ENCODE assay signal across 26 cellular contexts in genomic region chr1:70208292-70208691, GRCh38. TPM values are rescaled to one million over a fixed set of nuclear protein-coding genes. Genes with fewer than 3 reads are reported as not detected.
DNase-seq lines count a peak whose midpoint lies in the region; ATAC-seq and TF ChIP-seq lines count a peak whose summit lies in the region.
"Had no signal": no experiment of that assay in that cellular context is flagged by ENCODE, and none has a peak within 500 bp of the region (broad histone marks: within the 10 kb centered on the region; RNA-seq: fewer than 3 reads in every experiment).

No MANE protein-coding gene starts in this region.

- H3K4me3 Mint-ChIP-seq in activated naive CD4-positive, alpha-beta T cell treated with anti-CD3 and anti-CD28 coated beads, Interleukin-2, amount 50 U/mL, for 24 hours, result peak overlapping the region; percentile 39
- peak overlapping the region; percentile 96 for H3K4me3 Mint-ChIP-seq in activated T-helper 17 cell treated with anti-CD3 and anti-CD28 coated beads, Interleukin-2, amount 50 U/mL, for 72 hours
- peak overlapping the region; percentile 30 to 100 (median 54) for H3K4me3 Mint-ChIP-seq in nephron

- no peak for DNase-seq in activated naive CD4-positive, alpha-beta T cell (lab: John Stamatoyannopoulos, UW)
- DNase-seq in Karpas-422 (no peak), H4 (ENCODE audit: low spot score) (no peak), putamen (ENCODE audit: low spot score) (no peak)
- DNase-seq: activated CD4-positive, CD25-positive, alpha-beta regulatory T cell; adrenal gland; body of pancreas; CD4-positive, alpha-beta memory T cell; cerebellar nuclear complex; left lung; mesenchymal stem cell; NCI-H1105; NCI-H1930; NCI-H524 treated with DMSO at 0.1 percent for 48 hours; nucleus accumbens; SHP77; stimulated activated CD4-positive, alpha-beta T cell treated with anti-CD3 and anti-CD28 coated beads, Interleukin-15, amount 100 ng/mL, for 24 hours; stimulated activated naive B cell treated with anti-CD40 and anti-IgM and Interleukin-4, amounts not matched to agents 10 μg/mL and 1 μg/mL and 100 μg/mL, for 72 hours; SW 1271; testis; uterus had no signal

- H3K9me3 ChIP-seq in Karpas-422 (ENCODE audit: low read length), result no peaks in the 10 kb centered on the region
- H3K9me3 ChIP-seq: adrenal gland, body of pancreas, left lung, prostate gland, testis, uterus had no signal

- ATAC-seq in activated T-helper 17 cell treated with anti-CD3 and anti-CD28 coated beads, Interleukin-2, amount 50 U/mL, for 72 hours (replicated peaks), result no peak
- ATAC-seq: body of pancreas; left lung; Panc1; stimulated activated naive B cell treated with anti-CD40 and anti-IgM and Interleukin-4, amounts not matched to agents 10 μg/mL and 1 μg/mL and 100 μg/mL, for 72 hours had no signal

- H3K4me1 ChIP-seq in Karpas-422 (ENCODE audit: low read length), result peaks cover 40% of the 10 kb centered on the region
- H3K4me1 ChIP-seq: prostate gland had no signal

- H3K9me3 Mint-ChIP-seq in activated naive CD4-positive, alpha-beta T cell treated with anti-CD3 and anti-CD28 coated beads, Interleukin-2, amount 50 U/mL, for 24 hours, result no peaks in the 10 kb centered on the region
- no peaks in the 10 kb centered on the region for H3K9me3 Mint-ChIP-seq in activated T-helper 17 cell treated with anti-CD3 and anti-CD28 coated beads, Interleukin-2, amount 50 U/mL, for 72 hours
- no peaks in the 10 kb centered on the region for H3K9me3 Mint-ChIP-seq in nephron
- H3K9me3 Mint-ChIP-seq: CD4-positive, alpha-beta memory T cell; stimulated activated naive B cell treated with anti-CD40 and anti-IgM and Interleukin-4, amounts not matched to agents 10 μg/mL and 1 μg/mL and 100 μg/mL, for 72 hours had no signal

- no peaks in the 10 kb centered on the region for H3K27me3 ChIP-seq in Karpas-422 (ENCODE audit: low read length)
- H3K27me3 ChIP-seq: adrenal gland, body of pancreas, left lung, testis, uterus had no signal

- peaks cover 98% of the 10 kb centered on the region for H3K79me2 ChIP-seq in Karpas-422 (ENCODE audit: low read length)

- peaks cover 64% of the 10 kb centered on the region for H3K4me1 Mint-ChIP-seq in activated naive CD4-positive, alpha-beta T cell treated with anti-CD3 and anti-CD28 coated beads, Interleukin-2, amount 50 U/mL, for 24 hours
- H3K4me1 Mint-ChIP-seq in activated T-helper 17 cell treated with anti-CD3 and anti-CD28 coated beads, Interleukin-2, amount 50 U/mL, for 72 hours, result peaks cover 30% of the 10 kb centered on the region
- peaks cover 39% of the 10 kb centered on the region for H3K4me1 Mint-ChIP-seq in nephron

- no peak overlapping the region for H3K27ac Mint-ChIP-seq in activated naive CD4-positive, alpha-beta T cell treated with anti-CD3 and anti-CD28 coated beads, Interleukin-2, amount 50 U/mL, for 24 hours
- H3K27ac Mint-ChIP-seq in activated T-helper 17 cell treated with anti-CD3 and anti-CD28 coated beads, Interleukin-2, amount 50 U/mL, for 72 hours, result no peak overlapping the region
- H3K27ac Mint-ChIP-seq in nephron, result no peak overlapping the region

- no peaks in the 10 kb centered on the region for H3K27me3 Mint-ChIP-seq in activated naive CD4-positive, alpha-beta T cell treated with anti-CD3 and anti-CD28 coated beads, Interleukin-2, amount 50 U/mL, for 24 hours
- no peaks in the 10 kb centered on the region for H3K27me3 Mint-ChIP-seq in activated T-helper 17 cell treated with anti-CD3 and anti-CD28 coated beads, Interleukin-2, amount 50 U/mL, for 72 hours
- H3K27me3 Mint-ChIP-seq in nephron (ENCODE audit: low read depth), result no peaks in the 10 kb centered on the region
- H3K27me3 Mint-ChIP-seq: CD4-positive, alpha-beta memory T cell; stimulated activated naive B cell treated with anti-CD40 and anti-IgM and Interleukin-4, amounts not matched to agents 10 μg/mL and 1 μg/mL and 100 μg/mL, for 72 hours had no signal

- TF ChIP-seq CTCF in nephron (IDR thresholded peaks at IDR 0.05; ENCODE audit: unreplicated experiment in 3 of 3), result no peak

- H3K4me2 ChIP-seq in Karpas-422 (ENCODE audit: low read depth, low read length, poor library complexity, severe bottlenecking), result peak overlapping the region; percentile 11

- H3K36me3 ChIP-seq in Karpas-422 (ENCODE audit: insufficient read depth, low read length), result peaks cover 12% of the 10 kb centered on the region; the same call in 1 of the 2 replicates
- H3K36me3 ChIP-seq: adrenal gland, prostate gland, uterus had no signal

- no peaks in the 10 kb centered on the region for H3K9me2 ChIP-seq in Karpas-422 (replicated peaks; ENCODE audit: insufficient read depth, low read length)

- no peaks in the 10 kb centered on the region for H4K20me1 ChIP-seq in Karpas-422 (ENCODE audit: insufficient read depth, low read depth, low read length)

- H2AFZ ChIP-seq in Karpas-422 (ENCODE audit: low read length), result no peak overlapping the region

- H3K36me3 Mint-ChIP-seq in activated naive CD4-positive, alpha-beta T cell treated with anti-CD3 and anti-CD28 coated beads, Interleukin-2, amount 50 U/mL, for 24 hours, result peaks cover 8% of the 10 kb centered on the region
- H3K36me3 Mint-ChIP-seq in activated T-helper 17 cell treated with anti-CD3 and anti-CD28 coated beads, Interleukin-2, amount 50 U/mL, for 72 hours (ENCODE audit: low read depth), result peaks cover 61% of the 10 kb centered on the region
- H3K36me3 Mint-ChIP-seq in nephron (ENCODE audit: low read depth), result peaks cover 13% of the 10 kb centered on the region

- no peak overlapping the region for H3K9ac ChIP-seq in Karpas-422 (ENCODE audit: low read length)

- no peak overlapping the region for H3K4me3 ChIP-seq in Karpas-422 (ENCODE audit: low read length)
- H3K4me3 ChIP-seq: adrenal gland, body of pancreas, prostate gland, testis, uterus had no signal

- H3K27ac ChIP-seq in Karpas-422 (ENCODE audit: low read length), result no peak overlapping the region
- H3K27ac ChIP-seq: adrenal gland, body of pancreas, left lung, prostate gland, uterus had no signal

RNA-seq across cellular contexts. Expression of gene LRRC40, which starts 2.9 kb away (rescaled TPM):
- 16.5 and 37.4 TPM in 2 replicates for total RNA-seq in Karpas-422 (2014; rRNA removed; shearing (Covaris generic); ENCODE audit: low replicate concordance)
- total RNA-seq in activated T-helper 17 cell treated with anti-CD3 and anti-CD28 coated beads, Interleukin-2, amount 50 U/mL, for 72 hours, result 10 to 100 TPM; 21.4 to 24.0 TPM
- 18.3 and 29.5 TPM in 2 replicates for total RNA-seq in H4 (2014; rRNA removed; shearing (Covaris generic))

RNA-seq across cellular contexts. Expression of gene SRSF11, which starts 12.9 kb away (rescaled TPM):
- 209 and 327 TPM in 2 replicates for total RNA-seq in Karpas-422 (2014; rRNA removed; shearing (Covaris generic); ENCODE audit: low replicate concordance)
- 100 to 1,000 TPM; 195 to 227 TPM for total RNA-seq in activated T-helper 17 cell treated with anti-CD3 and anti-CD28 coated beads, Interleukin-2, amount 50 U/mL, for 72 hours
- total RNA-seq in H4 (2014; rRNA removed; shearing (Covaris generic)), result 48.5 and 65.2 TPM in 2 replicates

Comparison
In these comparisons a context has a peak if more than half of its experiments do, and no peak if none do; other contexts are left out.
1. H3K4me3 Mint-ChIP-seq: peak in every context shown above with its lines; median percentile 96 in activated T-helper 17 cell treated with anti-CD3 and anti-CD28 coated beads, Interleukin-2, amount 50 U/mL, for 72 hours; 54 in nephron; 39 in activated naive CD4-positive, alpha-beta T cell treated with anti-CD3 and anti-CD28 coated beads, Interleukin-2, amount 50 U/mL, for 24 hours.